16 cellular contexts compared by ENCODE assay signal in genomic region chr11:6694229-6694535, GRCh38. TPM values are rescaled to one million over a fixed set of nuclear protein-coding genes. Genes with fewer than 3 reads are reported as not detected.
DNase-seq lines count a peak whose midpoint lies in the region; ATAC-seq and TF ChIP-seq lines count a peak whose summit lies in the region.
"Had no signal": no experiment of that assay in that cellular context is flagged by ENCODE, and none has a peak within 500 bp of the region (broad histone marks: within the 10 kb centered on the region; RNA-seq: fewer than 3 reads in every experiment).

No MANE protein-coding gene starts in this region.

- intact Hi-C loops in psoas muscle (cut with DNase I) = no loop called here
- intact Hi-C loops in OCI-LY7 (cut with micrococcal nuclease; ENCODE audit: unreplicated experiment) = no loop called here
- intact Hi-C loops in breast epithelium (cut with DNase I; ENCODE audit: low total_unique reads) = no loop called here

- H3K9me3 Mint-ChIP-seq in HFFc6 (peaks cover 2% of the 10 kb centered on the region; the same call in 1 of the 2 replicates), chondrocyte (ENCODE audit: low read depth) (no peaks in the 10 kb centered on the region)

- peaks cover 41% of the 10 kb centered on the region for H3K4me1 Mint-ChIP-seq in HFFc6 (ENCODE audit: low read depth)
- H3K4me1 Mint-ChIP-seq in chondrocyte (ENCODE audit: low read depth) = peaks cover 22% of the 10 kb centered on the region

- POLR2A ChIA-PET in SK-N-SH (lab: Yijun Ruan, JAX) (no interaction called here), OCI-LY7 (lab: Charles Lee) (interaction anchor here (0.7 kb wide), 2 partner anchors 65 to 317 kb away, joined by 4 to 11 read pairs; no protein-coding TSS in a partner anchor)

- H3K9ac ChIP-seq in SK-N-SH = peak overlapping the region; percentile 61; the same call in 1 of the 2 replicates

- H3K4me3 Mint-ChIP-seq in HFFc6 (peak overlapping the region; percentile 32), chondrocyte (ENCODE audit: unreplicated experiment) (no peak overlapping the region)
- H3K4me3 Mint-ChIP-seq: activated CD4-positive, alpha-beta T cell treated with anti-CD3 and anti-CD28 coated beads for 36 hours had no signal

- H3K36me3 ChIP-seq in SK-N-SH (replicated peaks in 1 of 2; ENCODE audit: control insufficient read depth in 1 of 2, insufficient read depth in 2 of 2, low read length in 1 of 2) = no peaks in the 10 kb centered on the region
- no peaks in the 10 kb centered on the region for H3K36me3 ChIP-seq in psoas muscle (ENCODE audit: insufficient read depth in 1 of 2, low read depth in 1 of 2)
- H3K36me3 ChIP-seq in OCI-LY7 (ENCODE audit: insufficient read depth, low read length) = no peaks in the 10 kb centered on the region
- no peaks in the 10 kb centered on the region for H3K36me3 ChIP-seq in breast epithelium
- H3K36me3 ChIP-seq: tibial nerve had no signal

- no peak for ATAC-seq in SK-N-SH treated with all-trans-retinoic acid at 6 μM for 48 hours
- no peak for ATAC-seq in psoas muscle

- H3K36me3 Mint-ChIP-seq in HFFc6 (ENCODE audit: low read depth) (no peaks in the 10 kb centered on the region), chondrocyte (ENCODE audit: low read depth) (no peaks in the 10 kb centered on the region)

- H3K4me1 ChIP-seq in SK-N-SH (ENCODE audit: control insufficient read depth in 1 of 2, insufficient read depth in 2 of 2, low read depth in 1 of 2, low read length in 1 of 2) (peaks cover 0 to 33% of the 10 kb centered on the region in 2 experiments; a peak in 2 of 4 replicates), psoas muscle (peaks cover 6% of the 10 kb centered on the region), OCI-LY7 (ENCODE audit: insufficient read depth, low read length, poor library complexity, severe bottlenecking) (no peaks in the 10 kb centered on the region), breast epithelium (no peaks in the 10 kb centered on the region)

- no peaks in the 10 kb centered on the region for H3K27me3 Mint-ChIP-seq in HFFc6 (ENCODE audit: insufficient read depth)
- no peaks in the 10 kb centered on the region for H3K27me3 Mint-ChIP-seq in chondrocyte (ENCODE audit: low read depth)
- H3K27me3 Mint-ChIP-seq: activated CD4-positive, alpha-beta T cell treated with anti-CD3 and anti-CD28 coated beads for 36 hours had no signal

- no peaks in the 10 kb centered on the region for H3K9me3 ChIP-seq in SK-N-SH
- H3K9me3 ChIP-seq in psoas muscle = no peaks in the 10 kb centered on the region
- no peaks in the 10 kb centered on the region for H3K9me3 ChIP-seq in OCI-LY7 (ENCODE audit: low read length)
- H3K9me3 ChIP-seq in breast epithelium = no peaks in the 10 kb centered on the region
- H3K9me3 ChIP-seq: tibial nerve had no signal

- H3K4me2 ChIP-seq in SK-N-SH (peak overlapping the region; percentile 51; the same call in 1 of the 2 replicates), OCI-LY7 (ENCODE audit: low read length) (no peak overlapping the region)

- H2AFZ ChIP-seq in SK-N-SH (ENCODE audit: low read depth) (no peak overlapping the region), OCI-LY7 (ENCODE audit: low read length) (no peak overlapping the region)

- peaks cover 32% of the 10 kb centered on the region for H3F3A ChIP-seq in SK-N-SH (replicated peaks; ENCODE audit: insufficient read depth)

- no peak for TF ChIP-seq EP300 in SK-N-SH (IDR thresholded peaks at IDR 0.05; ENCODE audit: borderline replicate concordance in 1 of 2, low read depth in 1 of 2, low read length in 1 of 2)

- H3K27ac Mint-ChIP-seq in HFFc6 (peak overlapping the region; percentile 76), chondrocyte (ENCODE audit: unreplicated experiment) (peak overlapping the region; percentile 62)

- TF ChIP-seq CTCF in SK-N-SH (IDR thresholded peaks at IDR 0.05) (no peak), HFFc6 (IDR thresholded peaks at IDR 0.05) (no peak), chondrocyte (IDR thresholded peaks at IDR 0.05) (no peak), psoas muscle (IDR thresholded peaks at IDR 0.05) (no peak), OCI-LY7 (conservative IDR thresholded peaks at IDR 0.05; ENCODE audit: low read length) (no peak), breast epithelium (IDR thresholded peaks at IDR 0.05) (no peak)

- H3K27ac ChIP-seq in SK-N-SH (ENCODE audit: low read depth in 2 of 2, low read length in 1 of 2) (peak overlapping the region in 1 of 2 experiments; percentile 91; a peak in 2 of 4 replicates), psoas muscle (peak overlapping the region; percentile 16), OCI-LY7 (ENCODE audit: low read depth, low read length, poor library complexity, severe bottlenecking) (no peak overlapping the region), breast epithelium (peak overlapping the region in 1 of 2 donors; percentile 22)
- H3K27ac ChIP-seq: 22Rv1 had no signal

- DNase-seq in SK-N-SH (no peak), HFFc6 (no peak), chondrocyte (ENCODE audit: low spot score) (no peak), psoas muscle (no peak), OCI-LY7 (ENCODE audit: low spot score) (no peak), breast epithelium (ENCODE audit: low spot score in 2 of 2) (no peak)
- DNase-seq in central memory CD4-positive, alpha-beta T cell = no peak
- DNase-seq: C1 segment of cervical spinal cord, DMS79, dorsolateral prefrontal cortex, KG1, NCI-H1092 had no signal

- 4% methylated on average over 1 of the region's 1 CpG for WGBS in SK-N-SH (ENCODE audit: low lambda C conversion rate)
- 4 to 12% (median 9%) methylated on average over 1 of the region's 1 CpG for WGBS in psoas muscle, 3 donors

- no peaks in the 10 kb centered on the region for H3K27me3 ChIP-seq in SK-N-SH (ENCODE audit: insufficient read depth)
- no peaks in the 10 kb centered on the region for H3K27me3 ChIP-seq in psoas muscle (ENCODE audit: insufficient read depth in 3 of 3, low read length in 2 of 3)
- H3K27me3 ChIP-seq in breast epithelium = no peaks in the 10 kb centered on the region
- H3K27me3 ChIP-seq: dorsolateral prefrontal cortex, tibial nerve had no signal

- H3K9me2 ChIP-seq in SK-N-SH = no peaks in the 10 kb centered on the region
- no peaks in the 10 kb centered on the region for H3K9me2 ChIP-seq in OCI-LY7 (ENCODE audit: insufficient read depth, low read length)

- no peak overlapping the region for H3K4me3 ChIP-seq in SK-N-SH (ENCODE audit: low read depth in 2 of 2, low read length in 1 of 2)
- H3K4me3 ChIP-seq in psoas muscle = no peak overlapping the region
- no peak overlapping the region for H3K4me3 ChIP-seq in OCI-LY7 (ENCODE audit: low read depth, low read length, poor library complexity, severe bottlenecking)
- H3K4me3 ChIP-seq in breast epithelium = no peak overlapping the region
- H3K4me3 ChIP-seq: dorsolateral prefrontal cortex, tibial nerve had no signal

- CTCF ChIA-PET in SK-N-SH (lab: Yijun Ruan, JAX) = interaction anchor here (1.1 to 1.9 kb wide), 3 partner anchors 11 to 315 kb away, joined by 3 to 7 read pairs (median 7); no protein-coding TSS in a partner anchor
- CTCF ChIA-PET in OCI-LY7 (lab: Charles Lee; ENCODE audit: unreplicated experiment) = no interaction called here

- H4K20me1 ChIP-seq in SK-N-SH (ENCODE audit: insufficient read depth) (no peaks in the 10 kb centered on the region), OCI-LY7 (ENCODE audit: insufficient read depth, low read length) (no peaks in the 10 kb centered on the region)

- TF ChIP-seq RAD21 in SK-N-SH (IDR thresholded peaks at IDR 0.05; ENCODE audit: low read length) = no peak

- BruUV-seq in OCI-LY7 (replicated peaks; lab: Mats Ljungman, UMichigan) = no TSS peak

- TF ChIP-seq POLR2A in breast epithelium (IDR thresholded peaks at IDR 0.05) = no peak

- no peaks in the 10 kb centered on the region for H3K79me2 ChIP-seq in SK-N-SH (ENCODE audit: insufficient read depth)
- no peaks in the 10 kb centered on the region for H3K79me2 ChIP-seq in OCI-LY7 (ENCODE audit: insufficient read depth, low read depth, low read length)

TF ChIP-seq in SK-N-SH, 30 proteins besides CTCF, POLR2A, EP300 and RAD21 (continues in another document):
- TF ChIP-seq NFIC (IDR thresholded peaks at IDR 0.05; ENCODE audit: borderline replicate concordance) = peak; percentile 46; the same call in 1 of the 2 replicates

TF ChIP-seq in SK-N-SH treated with all-trans-retinoic acid at 6 μM for 48 hours, 23 proteins besides CTCF, POLR2A, EP300 and RAD21 (continues in another document):
- TF ChIP-seq ZNF565 (CRISPR knock-in tag; conservative IDR thresholded peaks at IDR 0.05; ENCODE audit: low read depth) = no peak
- no peak for TF ChIP-seq ZFP3 (CRISPR knock-in tag; IDR thresholded peaks at IDR 0.05)

RNA-seq across cellular contexts. Expression of gene MRPL17, which starts 11.0 kb away (rescaled TPM):
- polyA plus RNA-seq in SK-N-SH (2012; rRNA removed) (88.3 and 88.6 TPM in 2 replicates), psoas muscle (10 to 100 TPM; 43.0 to 95.6 (median 47.0) TPM)
- 77.8 and 86.6 TPM in 2 replicates for polyA plus RNA-seq in SK-N-SH (2012; cell fraction: cytosol; rRNA removed)
- polyA plus RNA-seq in SK-N-SH (2012; cell fraction: nucleus; rRNA removed) = 48.0 and 55.8 TPM in 2 replicates
- total RNA-seq in HFFc6 (2021; fragmentation: NEBNext Ultra II Directional; extraction: Animal tissue kit (Norgen Biotek cat#: 25700)) = 100 to 1,000 TPM in 1 of 6 experiments, 10 to 100 TPM in 5; 79.5 to 111 (median 89.4) TPM
- total RNA-seq in chondrocyte (45.5 to 79.0 TPM (median 48.6 TPM) in 3 replicates), psoas muscle (10 to 100 TPM; 27.2 to 44.8 (median 38.8) TPM), OCI-LY7 (2022) (43.0 and 44.0 TPM in 2 replicates), breast epithelium (10 to 100 TPM; 16.8 to 25.2 (median 18.9) TPM)
- 46.8 and 59.7 TPM in 2 replicates for total RNA-seq in OCI-LY7 (2014; rRNA removed; shearing (Covaris generic))

RNA-seq across cellular contexts. Expression of gene DCHS1, which starts 38.6 kb away (rescaled TPM):
- polyA plus RNA-seq in SK-N-SH (2012; rRNA removed) (3.0 and 5.7 TPM in 2 replicates), psoas muscle (1 to 10 TPM in 2 of 3 donors, under 1 TPM in 1; 0.98 to 1.7 (median 1.1) TPM)
- 1.0 and 2.3 TPM in 2 replicates for polyA plus RNA-seq in SK-N-SH (2012; cell fraction: cytosol; rRNA removed)
- polyA plus RNA-seq in SK-N-SH (2012; cell fraction: nucleus; rRNA removed) = 8.8 and 12.0 TPM in 2 replicates
- total RNA-seq in HFFc6 (2021; fragmentation: NEBNext Ultra II Directional; extraction: Animal tissue kit (Norgen Biotek cat#: 25700)) = 1 to 10 TPM; 1.4 to 2.8 (median 2.3) TPM
- total RNA-seq in chondrocyte (33.1 to 34.6 TPM (median 33.4 TPM) in 3 replicates), psoas muscle (1 to 10 TPM; 3.2 to 7.2 (median 5.4) TPM), OCI-LY7 (2022) (0.53 and 0.67 TPM in 2 replicates), breast epithelium (10 to 100 TPM in 2 of 3 donors, 1 to 10 TPM in 1; 7.2 to 18.0 (median 13.8) TPM)
- 0.67 and 1.1 TPM in 2 replicates for total RNA-seq in OCI-LY7 (2014; rRNA removed; shearing (Covaris generic))
